Comparison of ENCODE assay signal across 1 cellular context in the genomic region with DNA sequence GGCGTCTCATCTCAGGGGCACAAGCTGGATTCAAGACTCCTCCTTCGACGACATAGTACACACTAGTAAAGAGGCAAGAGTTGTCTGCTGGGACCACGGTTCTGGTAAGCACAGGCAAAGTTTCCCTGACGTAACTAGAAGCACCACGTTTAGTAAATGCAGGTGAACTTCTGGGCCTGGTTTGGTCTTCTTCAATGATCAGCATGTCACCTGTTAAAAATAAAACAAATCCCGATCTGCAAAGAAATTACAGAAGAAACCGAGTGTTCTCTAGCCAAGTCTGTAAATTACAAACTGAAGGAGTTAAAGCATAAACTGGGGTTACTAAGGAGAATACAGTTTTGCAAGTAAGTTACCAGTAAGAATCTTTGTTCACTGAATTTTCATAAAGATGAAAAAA.
TF ChIP-seq lines count a peak whose summit lies in the region.

No MANE protein-coding gene starts in this region.

TF ChIP-seq in HepG2, 621 proteins besides CTCF, POLR2A, EP300 and RAD21:
- TF ChIP-seq ESRRA (CRISPR knock-in tag; IDR thresholded peaks at IDR 0.05; ENCODE audit: low read depth), result no peak
- TF ChIP-seq, protein P1, sequence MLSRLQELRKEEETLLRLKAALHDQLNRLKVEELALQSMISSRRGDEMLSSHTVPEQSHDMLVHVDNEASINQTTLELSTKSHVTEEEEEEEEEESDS (CRISPR knock-in tag; IDR thresholded peaks at IDR 0.05; ENCODE audit: borderline replicate concordance), result no peak
- TF ChIP-seq FOXK2 (IDR thresholded peaks at IDR 0.05), result no peak
- no peak for TF ChIP-seq ZEB1 (IDR thresholded peaks at IDR 0.05; ENCODE audit: insufficient replicate concordance, low read depth)
- no peak for TF ChIP-seq ZMYM2 (CRISPR knock-in tag; IDR thresholded peaks at IDR 0.05)
- TF ChIP-seq KDM2A (CRISPR knock-in tag; IDR thresholded peaks at IDR 0.05; ENCODE audit: borderline replicate concordance, low read depth), result no peak
- TF ChIP-seq ZBTB14 (CRISPR knock-in tag; IDR thresholded peaks at IDR 0.05), result no peak
- TF ChIP-seq NFYC (CRISPR knock-in tag; IDR thresholded peaks at IDR 0.05), result no peak
- TF ChIP-seq HBP1 (CRISPR knock-in tag; IDR thresholded peaks at IDR 0.05; ENCODE audit: low read depth), result no peak
- no peak for TF ChIP-seq KDM6A (CRISPR knock-in tag; IDR thresholded peaks at IDR 0.05; ENCODE audit: low read depth)
- no peak for TF ChIP-seq ZSCAN20 (CRISPR knock-in tag; IDR thresholded peaks at IDR 0.05; ENCODE audit: borderline replicate concordance)
- no peak for TF ChIP-seq ZFP36L2 (CRISPR knock-in tag; IDR thresholded peaks at IDR 0.05)
- TF ChIP-seq, protein P2, sequence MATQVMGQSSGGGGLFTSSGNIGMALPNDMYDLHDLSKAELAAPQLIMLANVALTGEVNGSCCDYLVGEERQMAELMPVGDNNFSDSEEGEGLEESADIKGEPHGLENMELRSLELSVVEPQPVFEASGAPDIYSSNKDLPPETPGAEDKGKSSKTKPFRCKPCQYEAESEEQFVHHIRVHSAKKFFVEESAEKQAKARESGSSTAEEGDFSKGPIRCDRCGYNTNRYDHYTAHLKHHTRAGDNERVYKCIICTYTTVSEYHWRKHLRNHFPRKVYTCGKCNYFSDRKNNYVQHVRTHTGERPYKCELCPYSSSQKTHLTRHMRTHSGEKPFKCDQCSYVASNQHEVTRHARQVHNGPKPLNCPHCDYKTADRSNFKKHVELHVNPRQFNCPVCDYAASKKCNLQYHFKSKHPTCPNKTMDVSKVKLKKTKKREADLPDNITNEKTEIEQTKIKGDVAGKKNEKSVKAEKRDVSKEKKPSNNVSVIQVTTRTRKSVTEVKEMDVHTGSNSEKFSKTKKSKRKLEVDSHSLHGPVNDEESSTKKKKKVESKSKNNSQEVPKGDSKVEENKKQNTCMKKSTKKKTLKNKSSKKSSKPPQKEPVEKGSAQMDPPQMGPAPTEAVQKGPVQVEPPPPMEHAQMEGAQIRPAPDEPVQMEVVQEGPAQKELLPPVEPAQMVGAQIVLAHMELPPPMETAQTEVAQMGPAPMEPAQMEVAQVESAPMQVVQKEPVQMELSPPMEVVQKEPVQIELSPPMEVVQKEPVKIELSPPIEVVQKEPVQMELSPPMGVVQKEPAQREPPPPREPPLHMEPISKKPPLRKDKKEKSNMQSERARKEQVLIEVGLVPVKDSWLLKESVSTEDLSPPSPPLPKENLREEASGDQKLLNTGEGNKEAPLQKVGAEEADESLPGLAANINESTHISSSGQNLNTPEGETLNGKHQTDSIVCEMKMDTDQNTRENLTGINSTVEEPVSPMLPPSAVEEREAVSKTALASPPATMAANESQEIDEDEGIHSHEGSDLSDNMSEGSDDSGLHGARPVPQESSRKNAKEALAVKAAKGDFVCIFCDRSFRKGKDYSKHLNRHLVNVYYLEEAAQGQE (IDR thresholded peaks at IDR 0.05; ENCODE audit: borderline replicate concordance in 1 of 2, low read depth in 1 of 2, low read length in 2 of 2), result no peak
